Comparison of ENCODE assay signal across 23 cellular contexts in the genomic region with DNA sequence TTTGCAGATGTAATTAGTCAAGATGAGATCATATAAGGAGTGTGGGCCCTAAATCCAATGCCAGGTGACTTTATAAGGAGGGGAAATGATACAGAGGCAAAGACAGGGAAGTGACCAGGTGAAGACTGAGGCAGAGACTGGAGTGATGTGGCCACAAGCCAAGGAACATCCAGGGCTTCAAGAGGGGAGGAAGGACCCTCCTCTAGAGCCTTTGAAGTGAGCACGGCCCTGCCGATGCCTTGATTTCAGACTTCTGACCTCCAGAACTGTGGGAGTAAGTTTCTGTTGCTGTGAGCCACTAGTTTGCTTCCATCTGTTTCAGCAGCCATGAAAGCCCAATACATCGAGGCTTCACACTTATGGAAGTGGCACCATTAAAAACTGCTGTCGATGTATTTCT.
A peak's percentile ranks its signal among the peaks of the same experiment; 100 is the strongest.
DNase-seq lines count a peak whose midpoint lies in the region; ATAC-seq, FAIRE-seq and TF ChIP-seq lines count a peak whose summit lies in the region.
"Had no signal": no experiment of that assay in that cellular context is flagged by ENCODE, and none has a peak within 500 bp of the region (broad histone marks: within the 10 kb centered on the region; RNA-seq: fewer than 3 reads in every experiment).

No MANE protein-coding gene starts in this region.

- H3K36me3 Mint-ChIP-seq in WTC11 = peaks cover 36% of the 10 kb centered on the region
- H3K36me3 Mint-ChIP-seq: CD4-positive, CD25-positive, alpha-beta regulatory T cell; CD8-positive, alpha-beta memory T cell had no signal

- H3K36me3 ChIP-seq in kidney (ENCODE audit: control insufficient read depth in 1 of 2, insufficient read depth in 2 of 2, low read length in 2 of 2) (no peaks in the 10 kb centered on the region), sigmoid colon (no peaks in the 10 kb centered on the region)
- H3K36me3 ChIP-seq: BE2C had no signal

- in situ Hi-C loops in GM13977 (cut with MboI; ENCODE audit: low pct_unique_long_range_greater_than_20kb, low sequenced_read_pairs, unreplicated experiment) = no loop called here

- 93 to 95% methylated on average over 4 of the region's 4 CpGs for WGBS in sigmoid colon, 2 donors

- FAIRE-seq in kidney (lab: Jason Lieb, UNC) = no peak
- FAIRE-seq: A204.1, D721Med, G401.6, GM12891, GM18507, H54, HTR-8/SVneo had no signal

- TF ChIP-seq CTCF in WTC11 (IDR thresholded peaks at IDR 0.05) (no peak), coronary artery (IDR thresholded peaks at IDR 0.05) (no peak), kidney (IDR thresholded peaks at IDR 0.05; ENCODE audit: borderline replicate concordance, extremely low read depth, insufficient read depth) (no peak), sigmoid colon (IDR thresholded peaks at IDR 0.05) (no peak), GM13977 (IDR thresholded peaks at IDR 0.05; ENCODE audit: extremely low read depth, insufficient read depth, missing control alignments) (no peak), foreskin keratinocyte (conservative IDR thresholded peaks at IDR 0.05) (no peak)

- peaks cover 28% of the 10 kb centered on the region for H3K9me3 Mint-ChIP-seq in WTC11

- no peak overlapping the region for H3K4me3 Mint-ChIP-seq in WTC11
- H3K4me3 Mint-ChIP-seq: CD4-positive, CD25-positive, alpha-beta regulatory T cell; CD8-positive, alpha-beta memory T cell; GM23338 had no signal

- H3K27me3 ChIP-seq in sigmoid colon (no peaks in the 10 kb centered on the region), foreskin keratinocyte (peaks cover 2% of the 10 kb centered on the region)

- 0 out of 2 replicates have a peak overlapping the region, but pooled peaks have one; percentile 52 for H3K27ac Mint-ChIP-seq in WTC11
- H3K27ac Mint-ChIP-seq: CD4-positive, CD25-positive, alpha-beta regulatory T cell; CD8-positive, alpha-beta memory T cell; GM23338 had no signal

- H3K4me1 Mint-ChIP-seq in WTC11 = peaks cover 45% of the 10 kb centered on the region
- H3K4me1 Mint-ChIP-seq: CD4-positive, CD25-positive, alpha-beta regulatory T cell; CD8-positive, alpha-beta memory T cell had no signal

- no peak for TF ChIP-seq POLR2A in sigmoid colon (IDR thresholded peaks at IDR 0.05)

- H3K4me1 ChIP-seq in kidney (ENCODE audit: control insufficient read depth in 1 of 2, insufficient read depth in 1 of 2, low read depth in 1 of 2, low read length in 2 of 2) = no peaks in the 10 kb centered on the region
- H3K4me1 ChIP-seq in sigmoid colon = no peaks in the 10 kb centered on the region
- H3K4me1 ChIP-seq in foreskin keratinocyte = peaks cover 3% of the 10 kb centered on the region
- H3K4me1 ChIP-seq: BE2C had no signal

- TF ChIP-seq EP300 in sigmoid colon (IDR thresholded peaks at IDR 0.05) = no peak

- POLR2A ChIA-PET in WTC11 (lab: Charles Lee) = no interaction called here

- H3K4me3 ChIP-seq in coronary artery (no peak overlapping the region), kidney (ENCODE audit: low read length in 2 of 2) (no peak overlapping the region), sigmoid colon (no peak overlapping the region)
- H3K4me3 ChIP-seq: GM23338 had no signal

- H3K9me3 ChIP-seq in kidney (ENCODE audit: control insufficient read depth in 1 of 2, low read length in 2 of 2) (peaks cover 0 to 5% of the 10 kb centered on the region in 2 donors), sigmoid colon (peaks cover 0 to 7% (median under 1%) of the 10 kb centered on the region in 4 donors)
- H3K9me3 ChIP-seq: BE2C had no signal

- no peak overlapping the region for H3K27ac ChIP-seq in coronary artery
- H3K27ac ChIP-seq in kidney (ENCODE audit: low read depth in 2 of 2, low read length in 2 of 2) = no peak overlapping the region
- no peak overlapping the region for H3K27ac ChIP-seq in sigmoid colon
- H3K27ac ChIP-seq in foreskin keratinocyte = no peak overlapping the region

- CTCF ChIA-PET in WTC11 (lab: Charles Lee) = interaction anchor here (1.1 kb wide), 1 partner anchor 50 kb away, joined by 3 read pairs; no protein-coding TSS in a partner anchor

- DNase-seq in WTC11 (ENCODE audit: low spot score) (no peak), coronary artery (ENCODE audit: low spot score) (peak; percentile 24), kidney (peak; percentile 41), sigmoid colon (peak; percentile 1), GM13977 (ENCODE audit: low spot score) (no peak), foreskin keratinocyte (no peak), iPS-NIHi11 (ENCODE audit: low spot score) (no peak)
- DNase-seq: ACHN; BE2C; C1 segment of cervical spinal cord; CD4-positive, CD25-positive, alpha-beta regulatory T cell; CD8-positive, alpha-beta memory T cell; COR-L47; HCEC 1CT; IMR-90 had no signal

- no peaks in the 10 kb centered on the region; the same call in 1 of the 2 replicates for H3K27me3 Mint-ChIP-seq in WTC11 (ENCODE audit: low read depth)

- no peak overlapping the region for H3K9ac ChIP-seq in kidney (ENCODE audit: low read length in 2 of 2)

- intact Hi-C loops in kidney (cut with DNase I) = no loop called here
- intact Hi-C loops in sigmoid colon (cut with DNase I) = no loop called here

- ATAC-seq in WTC11 (no peak), foreskin keratinocyte (no peak)
- ATAC-seq: GM23338 had no signal

TF ChIP-seq in WTC11, 78 proteins besides CTCF, POLR2A, EP300 and RAD21:
- TF ChIP-seq ZNF396 (CRISPR knock-in tag; IDR thresholded peaks at IDR 0.05; ENCODE audit: borderline replicate concordance) (no peak), CBFB (CRISPR knock-in tag; IDR thresholded peaks at IDR 0.05; ENCODE audit: low read depth) (no peak), E2F1 (CRISPR knock-in tag; IDR thresholded peaks at IDR 0.05) (no peak), TEAD1 (CRISPR knock-in tag; IDR thresholded peaks at IDR 0.05) (no peak), CREM (CRISPR knock-in tag; IDR thresholded peaks at IDR 0.05) (no peak), GRHL2 (CRISPR knock-in tag; IDR thresholded peaks at IDR 0.05; ENCODE audit: insufficient replicate concordance, severe bottlenecking) (no peak), ZNF232 (CRISPR knock-in tag; IDR thresholded peaks at IDR 0.05) (no peak)

Comparison
In these comparisons a context has a peak if more than half of its experiments do, and no peak if none do; other contexts are left out.
1. DNase-seq: peak in coronary artery (single experiment), kidney (single experiment) and sigmoid colon (single experiment); none in WTC11 (single experiment), GM13977 (single experiment), foreskin keratinocyte (0 of 2) and iPS-NIHi11 (single experiment).